Comparison of ENCODE assay signal across 17 cellular contexts in the genomic region with DNA sequence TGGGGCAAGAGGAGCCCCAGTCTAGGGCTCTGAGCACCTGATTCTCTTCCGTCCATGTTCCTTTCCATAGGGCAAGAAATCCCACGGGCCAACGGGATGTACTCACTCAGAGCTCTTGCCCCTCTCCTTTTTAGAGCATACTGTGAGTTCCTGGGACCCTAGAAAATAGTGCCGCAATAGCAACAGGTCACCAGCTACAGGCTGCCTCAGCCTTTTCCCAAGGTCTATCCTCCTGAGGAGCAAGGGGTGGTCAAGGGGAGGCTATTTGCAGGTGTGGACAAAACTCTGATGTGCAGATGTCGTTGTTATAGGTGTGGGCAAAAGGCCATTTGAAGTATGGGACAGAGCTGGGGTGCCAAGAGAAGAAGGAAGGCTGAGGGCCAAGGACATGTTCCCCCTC. TPM values are rescaled to one million over a fixed set of nuclear protein-coding genes. Genes with fewer than 3 reads are reported as not detected.
DNase-seq lines count a peak whose midpoint lies in the region; ATAC-seq and TF ChIP-seq lines count a peak whose summit lies in the region.
"Had no signal": no experiment of that assay in that cellular context is flagged by ENCODE, and none has a peak within 500 bp of the region (broad histone marks: within the 10 kb centered on the region; RNA-seq: fewer than 3 reads in every experiment).

No MANE protein-coding gene starts in this region.

- H3K9me3 ChIP-seq in upper lobe of right lung = no peaks in the 10 kb centered on the region
- H3K9me3 ChIP-seq: suprapubic skin had no signal

- H3K4me3 ChIP-seq in upper lobe of right lung = no peak overlapping the region

- CTCF ChIA-PET in WTC11 (lab: Charles Lee) = interaction anchor here (4.9 kb wide), 1 partner anchor 14 kb away, joined by 69 read pairs; no protein-coding TSS in a partner anchor

- no peaks in the 10 kb centered on the region for H3K36me3 ChIP-seq in upper lobe of right lung
- H3K36me3 ChIP-seq: suprapubic skin had no signal

- H3K27ac Mint-ChIP-seq in stimulated activated naive CD8-positive, alpha-beta T cell treated with anti-CD3 and anti-CD28 coated beads, Interleukin-15, Interleukin-2, amounts not matched to agents 100 ng/mL and 50 ng/mL, for 24 hours = peak overlapping the region; percentile 68
- H3K27ac Mint-ChIP-seq in stimulated activated naive CD8-positive, alpha-beta T cell treated with anti-CD3 and anti-CD28 coated beads, Interleukin-15, amount 100 ng/mL, for 72 hours = no peak overlapping the region
- no peak overlapping the region for H3K27ac Mint-ChIP-seq in WTC11

- H3K9me3 Mint-ChIP-seq in stimulated activated naive CD8-positive, alpha-beta T cell treated with anti-CD3 and anti-CD28 coated beads, Interleukin-15, Interleukin-2, amounts not matched to agents 100 ng/mL and 50 ng/mL, for 24 hours = no peaks in the 10 kb centered on the region
- no peaks in the 10 kb centered on the region for H3K9me3 Mint-ChIP-seq in stimulated activated naive CD8-positive, alpha-beta T cell treated with anti-CD3 and anti-CD28 coated beads, Interleukin-15, amount 100 ng/mL, for 72 hours
- H3K9me3 Mint-ChIP-seq in WTC11 = no peaks in the 10 kb centered on the region

- no peak for TF ChIP-seq CTCF in WTC11 (IDR thresholded peaks at IDR 0.05)
- TF ChIP-seq CTCF in upper lobe of right lung (IDR thresholded peaks at IDR 0.05) = no peak

- H3K27ac ChIP-seq in upper lobe of right lung = no peak overlapping the region
- H3K27ac ChIP-seq: suprapubic skin had no signal

- H3K4me1 Mint-ChIP-seq in stimulated activated naive CD8-positive, alpha-beta T cell treated with anti-CD3 and anti-CD28 coated beads, Interleukin-15, Interleukin-2, amounts not matched to agents 100 ng/mL and 50 ng/mL, for 24 hours (ENCODE audit: low read depth) = peaks cover 30% of the 10 kb centered on the region
- H3K4me1 Mint-ChIP-seq in stimulated activated naive CD8-positive, alpha-beta T cell treated with anti-CD3 and anti-CD28 coated beads, Interleukin-15, amount 100 ng/mL, for 72 hours = peaks cover 38% of the 10 kb centered on the region
- peaks cover 18% of the 10 kb centered on the region for H3K4me1 Mint-ChIP-seq in WTC11

- H3K36me3 Mint-ChIP-seq in stimulated activated naive CD8-positive, alpha-beta T cell treated with anti-CD3 and anti-CD28 coated beads, Interleukin-15, Interleukin-2, amounts not matched to agents 100 ng/mL and 50 ng/mL, for 24 hours (ENCODE audit: low read depth) = peaks cover 2% of the 10 kb centered on the region
- H3K36me3 Mint-ChIP-seq in WTC11 = no peaks in the 10 kb centered on the region

- H3K4me3 Mint-ChIP-seq in stimulated activated naive CD8-positive, alpha-beta T cell treated with anti-CD3 and anti-CD28 coated beads, Interleukin-15, Interleukin-2, amounts not matched to agents 100 ng/mL and 50 ng/mL, for 24 hours = peak overlapping the region; percentile 87
- no peak overlapping the region for H3K4me3 Mint-ChIP-seq in stimulated activated naive CD8-positive, alpha-beta T cell treated with anti-CD3 and anti-CD28 coated beads, Interleukin-15, amount 100 ng/mL, for 72 hours
- H3K4me3 Mint-ChIP-seq in WTC11 = peak overlapping the region; percentile 87

- H3K27me3 ChIP-seq in upper lobe of right lung = no peaks in the 10 kb centered on the region
- H3K27me3 ChIP-seq: suprapubic skin had no signal

- ATAC-seq in stimulated activated naive CD8-positive, alpha-beta T cell treated with anti-CD3 and anti-CD28 coated beads, Interleukin-15, amount 100 ng/mL, for 72 hours = no peak
- ATAC-seq in WTC11 (no peak), GM21786 (IDR thresholded peaks at IDR 0.05; ENCODE audit: unreplicated experiment) (no peak), upper lobe of right lung (no peak)
- ATAC-seq: activated CD4-positive, alpha-beta T cell treated with anti-CD3 and anti-CD28 coated beads for 36 hours; PC-3 had no signal

- no peak for DNase-seq in stimulated activated naive CD8-positive, alpha-beta T cell treated with anti-CD3 and anti-CD28 coated beads, Interleukin-15, amount 100 ng/mL, for 72 hours
- DNase-seq in WTC11 (ENCODE audit: low spot score) (no peak), islet precursor cell (peak; percentile 35), NCI-H69 (lab: John Stamatoyannopoulos, UW) (no peak), upper lobe of right lung (no peak), putamen (ENCODE audit: low spot score) (no peak)
- DNase-seq: activated CD4-positive, alpha-beta T cell treated with anti-CD3 and anti-CD28 coated beads for 36 hours; GDM1; hypothalamus; KBM-7; NCI-H1092 treated with DMSO at 0.1 percent for 48 hours; NCI-H774; PC-3; stimulated activated CD4-positive, alpha-beta T cell treated with anti-CD3 and anti-CD28 coated beads, Interleukin-4, amount 100 ng/mL, for 1 hour had no signal

- no peaks in the 10 kb centered on the region for H3K27me3 Mint-ChIP-seq in stimulated activated naive CD8-positive, alpha-beta T cell treated with anti-CD3 and anti-CD28 coated beads, Interleukin-15, Interleukin-2, amounts not matched to agents 100 ng/mL and 50 ng/mL, for 24 hours
- no peaks in the 10 kb centered on the region for H3K27me3 Mint-ChIP-seq in stimulated activated naive CD8-positive, alpha-beta T cell treated with anti-CD3 and anti-CD28 coated beads, Interleukin-15, amount 100 ng/mL, for 72 hours
- peaks cover 34% of the 10 kb centered on the region for H3K27me3 Mint-ChIP-seq in WTC11 (ENCODE audit: low read depth)
- H3K27me3 Mint-ChIP-seq: activated CD4-positive, alpha-beta T cell treated with anti-CD3 and anti-CD28 coated beads for 36 hours had no signal

- H3K4me1 ChIP-seq in upper lobe of right lung = peaks cover 20% of the 10 kb centered on the region

- intact Hi-C loops in upper lobe of right lung (cut with DNase I) = no loop called here

- POLR2A ChIA-PET in WTC11 (lab: Charles Lee) = no interaction called here

TF ChIP-seq in WTC11, 78 proteins besides CTCF, POLR2A, EP300 and RAD21:
- TF ChIP-seq SOX15 (CRISPR knock-in tag; IDR thresholded peaks at IDR 0.05) = no peak
- TF ChIP-seq TCF7 (CRISPR knock-in tag; IDR thresholded peaks at IDR 0.05; ENCODE audit: low read depth) = no peak
- no peak for TF ChIP-seq ZNF416 (CRISPR knock-in tag; IDR thresholded peaks at IDR 0.05)
- TF ChIP-seq ESRRA (CRISPR knock-in tag; IDR thresholded peaks at IDR 0.05; ENCODE audit: borderline replicate concordance) = no peak
- TF ChIP-seq TP53 (CRISPR knock-in tag; IDR thresholded peaks at IDR 0.05) = no peak
- no peak for TF ChIP-seq ZNF219 (CRISPR knock-in tag; IDR thresholded peaks at IDR 0.05; ENCODE audit: borderline replicate concordance)
- no peak for TF ChIP-seq NFYB (CRISPR knock-in tag; conservative IDR thresholded peaks at IDR 0.05; ENCODE audit: low read depth)
- TF ChIP-seq FOXJ3 (CRISPR knock-in tag; IDR thresholded peaks at IDR 0.05; ENCODE audit: borderline replicate concordance) = no peak
- TF ChIP-seq, protein P1, sequence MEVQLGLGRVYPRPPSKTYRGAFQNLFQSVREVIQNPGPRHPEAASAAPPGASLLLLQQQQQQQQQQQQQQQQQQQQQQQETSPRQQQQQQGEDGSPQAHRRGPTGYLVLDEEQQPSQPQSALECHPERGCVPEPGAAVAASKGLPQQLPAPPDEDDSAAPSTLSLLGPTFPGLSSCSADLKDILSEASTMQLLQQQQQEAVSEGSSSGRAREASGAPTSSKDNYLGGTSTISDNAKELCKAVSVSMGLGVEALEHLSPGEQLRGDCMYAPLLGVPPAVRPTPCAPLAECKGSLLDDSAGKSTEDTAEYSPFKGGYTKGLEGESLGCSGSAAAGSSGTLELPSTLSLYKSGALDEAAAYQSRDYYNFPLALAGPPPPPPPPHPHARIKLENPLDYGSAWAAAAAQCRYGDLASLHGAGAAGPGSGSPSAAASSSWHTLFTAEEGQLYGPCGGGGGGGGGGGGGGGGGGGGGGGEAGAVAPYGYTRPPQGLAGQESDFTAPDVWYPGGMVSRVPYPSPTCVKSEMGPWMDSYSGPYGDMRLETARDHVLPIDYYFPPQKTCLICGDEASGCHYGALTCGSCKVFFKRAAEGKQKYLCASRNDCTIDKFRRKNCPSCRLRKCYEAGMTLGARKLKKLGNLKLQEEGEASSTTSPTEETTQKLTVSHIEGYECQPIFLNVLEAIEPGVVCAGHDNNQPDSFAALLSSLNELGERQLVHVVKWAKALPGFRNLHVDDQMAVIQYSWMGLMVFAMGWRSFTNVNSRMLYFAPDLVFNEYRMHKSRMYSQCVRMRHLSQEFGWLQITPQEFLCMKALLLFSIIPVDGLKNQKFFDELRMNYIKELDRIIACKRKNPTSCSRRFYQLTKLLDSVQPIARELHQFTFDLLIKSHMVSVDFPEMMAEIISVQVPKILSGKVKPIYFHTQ (CRISPR knock-in tag; IDR thresholded peaks at IDR 0.05) = no peak
- no peak for TF ChIP-seq ZNF671 (CRISPR knock-in tag; IDR thresholded peaks at IDR 0.05)

RNA-seq across cellular contexts. Expression of a gene that starts 1.6 kb away (rescaled TPM):
- total RNA-seq in WTC11 (2021) (135 to 147 TPM (median 136 TPM) in 3 replicates), upper lobe of right lung (275 TPM)

Comparison
In these comparisons a context has a peak if more than half of its experiments do, and no peak if none do; other contexts are left out.
1. H3K4me3 Mint-ChIP-seq: peak in stimulated activated naive CD8-positive, alpha-beta T cell treated with anti-CD3 and anti-CD28 coated beads, Interleukin-15, Interleukin-2, amounts not matched to agents 100 ng/mL and 50 ng/mL, for 24 hours (single experiment) and WTC11 (single experiment); none in stimulated activated naive CD8-positive, alpha-beta T cell treated with anti-CD3 and anti-CD28 coated beads, Interleukin-15, amount 100 ng/mL, for 72 hours (0 of 2).